Comparison of ENCODE assay signal across 23 cellular contexts in the genomic region with DNA sequence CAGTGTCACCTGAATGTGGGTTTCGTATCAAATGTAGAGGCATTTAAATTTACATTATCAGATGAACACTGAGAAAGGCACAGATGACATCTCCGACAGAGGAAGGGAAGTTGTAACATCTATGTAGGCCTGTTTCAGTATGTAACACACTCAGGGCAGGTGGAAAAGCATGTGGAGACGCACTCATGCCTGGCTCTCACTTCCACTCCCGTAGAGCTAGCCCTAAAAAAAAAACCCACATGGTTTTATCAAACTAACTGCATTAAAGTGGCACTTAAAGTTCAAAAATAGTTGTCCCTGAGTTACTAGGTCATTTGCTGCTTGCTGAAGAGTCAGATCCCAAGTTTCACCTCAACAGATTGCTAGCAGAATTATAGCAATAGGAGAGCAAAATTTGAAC. TPM values are rescaled to one million over a fixed set of nuclear protein-coding genes. Genes with fewer than 3 reads are reported as not detected.
DNase-seq lines count a peak whose midpoint lies in the region; ATAC-seq lines count a peak whose summit lies in the region.
"Had no signal": no experiment of that assay in that cellular context is flagged by ENCODE, and none has a peak within 500 bp of the region (broad histone marks: within the 10 kb centered on the region; RNA-seq: fewer than 3 reads in every experiment).

No MANE protein-coding gene starts in this region.

- H4K8ac ChIP-seq in mesendoderm (ENCODE audit: low read depth, low read length): no peak overlapping the region

- H3K9me3 ChIP-seq in T-helper 17 cell (ENCODE audit: control insufficient read depth, low read length, poor library complexity, severe bottlenecking) (no peaks in the 10 kb centered on the region), right cardiac atrium (ENCODE audit: control insufficient read depth, low read length) (no peaks in the 10 kb centered on the region)
- H3K9me3 ChIP-seq: BLaER1 had no signal

- H3K36me3 Mint-ChIP-seq in activated T-cell treated with anti-CD3 and anti-CD28 coated beads, Interleukin-2, amount 50 U/mL, for 24 hours (ENCODE audit: low read depth): peaks cover 64% of the 10 kb centered on the region
- H3K36me3 Mint-ChIP-seq in T-helper 17 cell (ENCODE audit: low read depth): no peaks in the 10 kb centered on the region
- peaks cover 61% of the 10 kb centered on the region for H3K36me3 Mint-ChIP-seq in stimulated activated effector memory CD8-positive, alpha-beta T cell treated with anti-CD3 and anti-CD28 coated beads, Interleukin-12 subunit alpha, Interleukin-12 subunit beta, amount 100 ng/mL, for 72 hours

- no peaks in the 10 kb centered on the region for H3K9me3 Mint-ChIP-seq in activated T-cell treated with anti-CD3 and anti-CD28 coated beads, Interleukin-2, amount 50 U/mL, for 24 hours
- H3K9me3 Mint-ChIP-seq in stimulated activated effector memory CD8-positive, alpha-beta T cell treated with anti-CD3 and anti-CD28 coated beads, Interleukin-12 subunit alpha, Interleukin-12 subunit beta, amount 100 ng/mL, for 72 hours: no peaks in the 10 kb centered on the region
- H3K9me3 Mint-ChIP-seq: CD4-positive, alpha-beta T cell had no signal

- DNase-seq in activated T-cell treated with anti-CD3 and anti-CD28 coated beads, Interleukin-2, amount 50 U/mL, for 24 hours: no peak
- DNase-seq in activated T-cell treated with anti-CD3 and anti-CD28 coated beads for 4 hours (no peak), T-helper 17 cell (no peak), right cardiac atrium (no peak), mesendoderm (no peak)
- no peak for DNase-seq in stimulated activated effector memory CD8-positive, alpha-beta T cell treated with anti-CD3 and anti-CD28 coated beads, Interleukin-12 subunit alpha, Interleukin-12 subunit beta, amount 100 ng/mL, for 72 hours (ENCODE audit: low spot score in 2 of 2)
- DNase-seq: ACHN; CD4-positive, alpha-beta T cell; COR-L47; DMS79; Karpas-422; MV-4-11; NCI-H1105 treated with DMSO at 0.1 percent for 48 hours; NCI-H1694 treated with DMSO at 0.1 percent for 48 hours; NCI-H446 treated with DMSO at 0.1 percent for 48 hours; NCI-H526 treated with DMSO at 0.1 percent for 48 hours; PC-3; RPMI8226 had no signal

- no peak overlapping the region for H3K4me3 Mint-ChIP-seq in activated T-cell treated with anti-CD3 and anti-CD28 coated beads, Interleukin-2, amount 50 U/mL, for 24 hours
- H3K4me3 Mint-ChIP-seq in T-helper 17 cell: no peak overlapping the region
- H3K4me3 Mint-ChIP-seq in stimulated activated effector memory CD8-positive, alpha-beta T cell treated with anti-CD3 and anti-CD28 coated beads, Interleukin-12 subunit alpha, Interleukin-12 subunit beta, amount 100 ng/mL, for 72 hours: no peak overlapping the region
- H3K4me3 Mint-ChIP-seq: CD4-positive, alpha-beta T cell had no signal

- no peak overlapping the region for H3K4me2 ChIP-seq in mesendoderm (ENCODE audit: low read length)
- H3K4me2 ChIP-seq: BLaER1 had no signal

- no peak for ATAC-seq in T-helper 17 cell
- no peak for ATAC-seq in right cardiac atrium
- no peak for ATAC-seq in stimulated activated effector memory CD8-positive, alpha-beta T cell treated with anti-CD3 and anti-CD28 coated beads, Interleukin-12 subunit alpha, Interleukin-12 subunit beta, amount 100 ng/mL, for 72 hours
- ATAC-seq in HG03439 (IDR thresholded peaks at IDR 0.05; ENCODE audit: unreplicated experiment): no peak
- ATAC-seq in HG03342 (IDR thresholded peaks at IDR 0.05; ENCODE audit: unreplicated experiment): no peak
- ATAC-seq: HCT116, PC-3 had no signal

- no peak overlapping the region for H3K4ac ChIP-seq in mesendoderm (ENCODE audit: low read depth, low read length)

- no peak overlapping the region for H3K18ac ChIP-seq in mesendoderm (ENCODE audit: low read length)

- H2BK5ac ChIP-seq in mesendoderm (ENCODE audit: low read length): no peak overlapping the region

- H3K79me1 ChIP-seq in mesendoderm (ENCODE audit: low read length): peaks cover 3% of the 10 kb centered on the region

- no peaks in the 10 kb centered on the region for H3K27me3 Mint-ChIP-seq in activated T-cell treated with anti-CD3 and anti-CD28 coated beads, Interleukin-2, amount 50 U/mL, for 24 hours
- no peaks in the 10 kb centered on the region for H3K27me3 Mint-ChIP-seq in T-helper 17 cell
- H3K27me3 Mint-ChIP-seq: CD4-positive, alpha-beta T cell had no signal

- H2AK5ac ChIP-seq in mesendoderm (ENCODE audit: low read length): no peak overlapping the region

- H2BK120ac ChIP-seq in mesendoderm (ENCODE audit: low read depth, low read length): no peak overlapping the region

- no peaks in the 10 kb centered on the region for H3K79me2 ChIP-seq in mesendoderm (ENCODE audit: control insufficient read depth, insufficient read depth, low read length)

- 72% methylated on average over 4 of the region's 4 CpGs for WGBS in right cardiac atrium
- no CpG with 5 or more reads among the region's 4 CpGs for WGBS in mesendoderm (ENCODE audit: extremely low coverage, insufficient coverage, low lambda C conversion rate)

- no peak overlapping the region for H3K23ac ChIP-seq in mesendoderm (ENCODE audit: low read length)

- no peaks in the 10 kb centered on the region for H3K4me1 ChIP-seq in right cardiac atrium (ENCODE audit: control insufficient read depth, insufficient read depth, low read length)
- no peaks in the 10 kb centered on the region for H3K4me1 ChIP-seq in mesendoderm (ENCODE audit: control insufficient read depth, low read depth, low read length)

- H3K4me3 ChIP-seq in right cardiac atrium (ENCODE audit: low read length) (no peak overlapping the region), mesendoderm (ENCODE audit: low read length) (no peak overlapping the region)
- H3K4me3 ChIP-seq: BLaER1 had no signal

- H3K9ac ChIP-seq in mesendoderm (ENCODE audit: low read length): no peak overlapping the region
- H3K9ac ChIP-seq: BLaER1 had no signal

- H3K27ac Mint-ChIP-seq in activated T-cell treated with anti-CD3 and anti-CD28 coated beads, Interleukin-2, amount 50 U/mL, for 24 hours: peak overlapping the region; percentile 20
- peak overlapping the region; percentile 79 for H3K27ac Mint-ChIP-seq in T-helper 17 cell
- H3K27ac Mint-ChIP-seq in stimulated activated effector memory CD8-positive, alpha-beta T cell treated with anti-CD3 and anti-CD28 coated beads, Interleukin-12 subunit alpha, Interleukin-12 subunit beta, amount 100 ng/mL, for 72 hours: peak overlapping the region; percentile 38
- H3K27ac Mint-ChIP-seq: CD4-positive, alpha-beta T cell had no signal

- H3K56ac ChIP-seq in mesendoderm (ENCODE audit: low read length): no peak overlapping the region

- H3K27ac ChIP-seq in right cardiac atrium (ENCODE audit: low read length): peak overlapping the region; percentile 19
- H3K27ac ChIP-seq in mesendoderm (ENCODE audit: low read depth, low read length): no peak overlapping the region
- H3K27ac ChIP-seq: 22Rv1, BLaER1 had no signal

- H3K36me3 ChIP-seq in mesendoderm (ENCODE audit: control insufficient read depth, insufficient read depth, low read length): no peaks in the 10 kb centered on the region

- no peak overlapping the region for H4K5ac ChIP-seq in mesendoderm (ENCODE audit: low read length)

- H3K27me3 ChIP-seq in right cardiac atrium (ENCODE audit: control insufficient read depth, insufficient read depth) (no peaks in the 10 kb centered on the region), mesendoderm (ENCODE audit: insufficient read depth, low read length, poor library complexity) (no peaks in the 10 kb centered on the region)
- H3K27me3 ChIP-seq: BLaER1 had no signal

- no peak overlapping the region for H2BK15ac ChIP-seq in mesendoderm (replicated peaks; ENCODE audit: low read depth)

- intact Hi-C loops in right cardiac atrium (cut with DNase I): no loop called here

- H3K4me1 Mint-ChIP-seq in activated T-cell treated with anti-CD3 and anti-CD28 coated beads, Interleukin-2, amount 50 U/mL, for 24 hours (ENCODE audit: low read depth): peaks cover 4% of the 10 kb centered on the region
- H3K4me1 Mint-ChIP-seq in T-helper 17 cell: peaks cover 10% of the 10 kb centered on the region
- peaks cover 5% of the 10 kb centered on the region for H3K4me1 Mint-ChIP-seq in stimulated activated effector memory CD8-positive, alpha-beta T cell treated with anti-CD3 and anti-CD28 coated beads, Interleukin-12 subunit alpha, Interleukin-12 subunit beta, amount 100 ng/mL, for 72 hours

RNA-seq across cellular contexts. Expression of a gene that starts 6.1 kb away (rescaled TPM):
- total RNA-seq in T-helper 17 cell (10 to 100 TPM; 51.2 to 54.0 TPM), right cardiac atrium (10 to 100 TPM; 24.1 to 27.1 (median 25.4) TPM)
- polyA plus RNA-seq in right cardiac atrium: 8.6 TPM
- 14.5 TPM for polyA plus RNA-seq in mesendoderm (2013, experiment 1 of 2)
- 14.8 TPM for polyA plus RNA-seq in mesendoderm (2013, experiment 2 of 2)

Comparison
In these comparisons a context has a peak if more than half of its experiments do, and no peak if none do; other contexts are left out.
1. H3K27ac Mint-ChIP-seq: peak in every context shown above with its lines; median percentile 79 in T-helper 17 cell; 38 in stimulated activated effector memory CD8-positive, alpha-beta T cell treated with anti-CD3 and anti-CD28 coated beads, Interleukin-12 subunit alpha, Interleukin-12 subunit beta, amount 100 ng/mL, for 72 hours; 20 in activated T-cell treated with anti-CD3 and anti-CD28 coated beads, Interleukin-2, amount 50 U/mL, for 24 hours.